Comparison of ENCODE assay signal across 27 cellular contexts in genomic region chr2:162382283-162382682, GRCh38. TPM values are rescaled to one million over a fixed set of nuclear protein-coding genes. Genes with fewer than 3 reads are reported as not detected.
DNase-seq lines count a peak whose midpoint lies in the region; ATAC-seq, FAIRE-seq and TF ChIP-seq lines count a peak whose summit lies in the region.
"Had no signal": no experiment of that assay in that cellular context is flagged by ENCODE, and none has a peak within 500 bp of the region (broad histone marks: within the 10 kb centered on the region; RNA-seq: fewer than 3 reads in every experiment).

No MANE protein-coding gene starts in this region.

- H3K4me1 ChIP-seq in endocrine pancreas (ENCODE audit: control insufficient read depth, insufficient read depth, low read length) (no peaks in the 10 kb centered on the region), right lobe of liver (no peaks in the 10 kb centered on the region), transverse colon (no peaks in the 10 kb centered on the region)
- H3K4me1 ChIP-seq: body of pancreas, neural progenitor cell had no signal

- intact Hi-C loops in right lobe of liver (cut with DNase I) = no loop called here
- intact Hi-C loops in transverse colon (cut with DNase I; ENCODE audit: low total_unique reads) = no loop called here

- ATAC-seq in right lobe of liver (peak in 3 of 4 donors; percentile 49 to 72 (median 56)), HG03378 (IDR thresholded peaks at IDR 0.05; ENCODE audit: unreplicated experiment) (no peak)
- ATAC-seq: body of pancreas, esophagus mucosa had no signal

- H3K36me3 ChIP-seq in endocrine pancreas (ENCODE audit: control insufficient read depth, insufficient read depth, low read length) (no peaks in the 10 kb centered on the region), right lobe of liver (no peaks in the 10 kb centered on the region), transverse colon (no peaks in the 10 kb centered on the region)
- H3K36me3 ChIP-seq: neural progenitor cell had no signal

- in situ Hi-C loops in transverse colon (cut with MboI; ENCODE audit: low pct_ligation_motif_present in 1 of 4, low pct_unique_long_range_greater_than_20kb in 1 of 4, low sequenced_read_pairs in 3 of 4) = no loop called here

- H3K27me3 ChIP-seq in endocrine pancreas (ENCODE audit: control insufficient read depth, insufficient read depth, low read length) (no peaks in the 10 kb centered on the region), right lobe of liver (no peaks in the 10 kb centered on the region), transverse colon (no peaks in the 10 kb centered on the region)
- H3K27me3 ChIP-seq: body of pancreas, neural progenitor cell had no signal

- 3% methylated on average over 1 of the region's 1 CpG for WGBS in right lobe of liver (ENCODE audit: insufficient coverage, low coverage, low lambda C conversion rate, missing lambda C conversion rate)
- WGBS in transverse colon (ENCODE audit: low coverage in 1 of 2), 2 donors = 0 to 5% methylated on average over 1 of the region's 1 CpG

- H3K9me3 ChIP-seq in endocrine pancreas (ENCODE audit: control insufficient read depth, low read length) (no peaks in the 10 kb centered on the region), right lobe of liver (no peaks in the 10 kb centered on the region), transverse colon (no peaks in the 10 kb centered on the region)
- H3K9me3 ChIP-seq: body of pancreas had no signal

- TF ChIP-seq CTCF in right lobe of liver (IDR thresholded peaks at IDR 0.05) (no peak), transverse colon (IDR thresholded peaks at IDR 0.05) (no peak)

- H3K4me3 ChIP-seq in endocrine pancreas (ENCODE audit: control insufficient read depth, insufficient read depth, low read length) = peak overlapping the region; percentile 56
- no peak overlapping the region for H3K4me3 ChIP-seq in right lobe of liver
- H3K4me3 ChIP-seq in transverse colon = no peak overlapping the region
- H3K4me3 ChIP-seq: body of pancreas, lung, neural progenitor cell, skin epidermis had no signal

- DNase-seq in DMS 273 (lab: John Stamatoyannopoulos, UW; ENCODE audit: unreplicated experiment) = peak; percentile 18
- DNase-seq in DMS 273 treated with DMSO at 0.1 percent for 48 hours (lab: John Stamatoyannopoulos, UW) = no peak
- DNase-seq in H4 (ENCODE audit: low spot score) = peak; percentile 11
- no peak for DNase-seq in right lobe of liver
- no peak for DNase-seq in transverse colon
- no peak for DNase-seq in RCC 7860 (ENCODE audit: low spot score)
- DNase-seq: activated CD4-positive, alpha-beta T cell treated with anti-CD3 and anti-CD28 coated beads, Interleukin-2, amount 50 U/mL, for 4 hours; activated naive CD8-positive, alpha-beta T cell treated with anti-CD3 and anti-CD28 coated beads for 36 hours; body of pancreas; CD4-positive, CD25-positive, alpha-beta regulatory T cell; effector CD4-positive, alpha-beta T cell; GDM1; HFFc6; NCI-H2107; NCI-H524 treated with DMSO at 0.1 percent for 48 hours; SHP77; stimulated activated CD4-positive, alpha-beta T cell treated with anti-CD3 and anti-CD28 coated beads, Interleukin-2, amount 100 ng/mL, for 24 hours; T-helper 9 cell had no signal

- TF ChIP-seq POLR2A in right lobe of liver (IDR thresholded peaks at IDR 0.05) (no peak), transverse colon (IDR thresholded peaks at IDR 0.05) (no peak)

- no peak for TF ChIP-seq EP300 in transverse colon (IDR thresholded peaks at IDR 0.05; ENCODE audit: low read depth)

- no peak for FAIRE-seq in RCC 7860 (lab: Jason Lieb, UNC)
- FAIRE-seq: GM18507, keratinocyte had no signal

- H3K27ac ChIP-seq in right lobe of liver (no peak overlapping the region), transverse colon (no peak overlapping the region)
- H3K27ac ChIP-seq: 22Rv1, body of pancreas, neural progenitor cell, skin epidermis had no signal

- H3K9ac ChIP-seq in endocrine pancreas (ENCODE audit: control insufficient read depth, insufficient read depth, low read length) = no peak overlapping the region
- H3K9ac ChIP-seq: neural progenitor cell had no signal

RNA-seq across cellular contexts. Expression of gene GCA, which starts 38.4 kb away (rescaled TPM):
- total RNA-seq in H4 (2014; rRNA removed; shearing (Covaris generic)) = 11.3 and 16.8 TPM in 2 replicates
- total RNA-seq in right lobe of liver (10 to 100 TPM in 4 of 6 experiments, 1 to 10 TPM in 2; 6.8 to 18.1 (median 10.9) TPM), transverse colon (10 to 100 TPM in 2 of 4 donors, 1 to 10 TPM in 1, not detected in 1; 7.5 to 25.8 (median 18.4) TPM)

Comparison
In these comparisons a context has a peak if more than half of its experiments do, and no peak if none do; other contexts are left out.
1. DNase-seq: peak in DMS 273 (single experiment) and H4 (single experiment); none in DMS 273 treated with DMSO at 0.1 percent for 48 hours (single experiment), right lobe of liver (0 of 3), transverse colon (single experiment) and RCC 7860 (single experiment).